In the genomic region with DNA sequence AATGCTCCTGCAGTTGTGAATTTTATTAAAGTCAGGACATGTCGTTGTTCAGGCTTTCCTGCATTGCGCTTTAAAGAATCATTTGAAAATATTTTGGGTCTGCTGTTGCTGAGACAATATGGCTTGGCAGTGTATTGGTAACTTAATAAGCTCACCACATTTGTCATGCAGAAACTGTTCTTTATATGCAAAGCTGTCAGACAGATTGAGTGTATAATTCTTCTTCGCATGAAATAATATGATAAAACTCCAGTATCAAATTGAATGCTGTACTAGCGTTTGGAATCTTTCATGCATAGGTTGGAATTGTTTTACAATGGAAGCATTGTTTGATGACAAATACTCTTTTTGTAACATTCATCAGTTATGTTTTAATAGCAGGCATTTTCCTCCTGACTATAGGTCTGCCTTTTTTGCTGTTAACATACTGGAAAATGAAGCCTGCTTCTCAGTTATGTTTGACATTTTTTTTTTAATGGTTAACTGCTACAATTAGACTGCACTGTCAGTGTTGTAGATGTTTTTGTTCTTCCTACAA, we compare ENCODE assay signal across 9 cellular contexts. TPM values are rescaled to one million over a fixed set of nuclear protein-coding genes. Genes with fewer than 3 reads are reported as not detected.
DNase-seq lines count a peak whose midpoint lies in the region; ATAC-seq and TF ChIP-seq lines count a peak whose summit lies in the region.
"Had no signal": no experiment of that assay in that cellular context is flagged by ENCODE, and none has a peak within 500 bp of the region (broad histone marks: within the 10 kb centered on the region; RNA-seq: fewer than 3 reads in every experiment).

No MANE protein-coding gene starts in this region.

- H3K4me1 ChIP-seq in RWPE2 (ENCODE audit: insufficient read depth, poor library complexity, severe bottlenecking) (peaks cover 54% of the 10 kb centered on the region), esophagus squamous epithelium (peaks cover 0 to 73% (median 9%) of the 10 kb centered on the region in 3 donors)

- no peaks in the 10 kb centered on the region for H3K9me3 ChIP-seq in RWPE2 (ENCODE audit: severe bottlenecking)
- no peaks in the 10 kb centered on the region for H3K9me3 ChIP-seq in esophagus squamous epithelium
- H3K9me3 ChIP-seq: pancreas had no signal

- TF ChIP-seq CTCF in BJ (IDR thresholded peaks at IDR 0.05; ENCODE audit: insufficient read depth, low read depth, low read length) (no peak), RWPE2 (IDR thresholded peaks at IDR 0.05; ENCODE audit: poor library complexity, severe bottlenecking) (no peak), esophagus squamous epithelium (IDR thresholded peaks at IDR 0.05) (no peak), retinal pigment epithelial cell (conservative IDR thresholded peaks at IDR 0.05; ENCODE audit: low read depth, low read length) (no peak)

- H3K36me3 ChIP-seq in BJ (ENCODE audit: control insufficient read depth, insufficient read depth, low read length) (no peaks in the 10 kb centered on the region), RWPE2 (ENCODE audit: low read depth) (no peaks in the 10 kb centered on the region), esophagus squamous epithelium (no peaks in the 10 kb centered on the region)
- H3K36me3 ChIP-seq: pancreas had no signal

- WGBS in esophagus squamous epithelium, 2 donors = 47 to 62% methylated on average over 4 of the region's 4 CpGs

- H3K36me3 Mint-ChIP-seq in activated CD4-positive, alpha-beta memory T cell treated with anti-CD3 and anti-CD28 coated beads for 36 hours = no peaks in the 10 kb centered on the region

- no peaks in the 10 kb centered on the region for H3K27me3 ChIP-seq in BJ (ENCODE audit: control insufficient read depth, insufficient read depth, low read length)
- no peaks in the 10 kb centered on the region for H3K27me3 ChIP-seq in RWPE2 (ENCODE audit: insufficient read depth, poor library complexity, severe bottlenecking)
- no peaks in the 10 kb centered on the region for H3K27me3 ChIP-seq in esophagus squamous epithelium
- H3K27me3 ChIP-seq: pancreas had no signal

- POLR2A ChIA-PET in BJ (lab: Charles Lee) = no interaction called here
- POLR2A ChIA-PET in activated CD4-positive, alpha-beta memory T cell treated with anti-CD3 and anti-CD28 coated beads for 36 hours (lab: Charles Lee) = no interaction called here

- no peak overlapping the region for H3K4me3 Mint-ChIP-seq in activated CD4-positive, alpha-beta memory T cell treated with anti-CD3 and anti-CD28 coated beads for 36 hours

- H3K27me3 Mint-ChIP-seq in activated CD4-positive, alpha-beta memory T cell treated with anti-CD3 and anti-CD28 coated beads for 36 hours = no peaks in the 10 kb centered on the region

- no peaks in the 10 kb centered on the region for H3K9me3 Mint-ChIP-seq in activated CD4-positive, alpha-beta memory T cell treated with anti-CD3 and anti-CD28 coated beads for 36 hours

- CTCF ChIA-PET in BJ (lab: Yijun Ruan, JAX) = interaction anchor here (1.0 kb wide), 1 partner anchor 11 kb away, joined by 5 read pairs; no protein-coding TSS in a partner anchor
- CTCF ChIA-PET in activated CD4-positive, alpha-beta memory T cell treated with anti-CD3 and anti-CD28 coated beads for 36 hours (lab: Charles Lee) = no interaction called here

- intact Hi-C loops in esophagus squamous epithelium (cut with DNase I) = no loop called here
- intact Hi-C loops in activated CD4-positive, alpha-beta memory T cell treated with anti-CD3 and anti-CD28 coated beads for 36 hours (cut with micrococcal nuclease) = no loop called here

- H3K27ac ChIP-seq in RWPE2 (ENCODE audit: poor library complexity, severe bottlenecking) = peak overlapping the region; percentile 89
- H3K27ac ChIP-seq in esophagus squamous epithelium = peak overlapping the region; percentile 39 to 81 (median 70)

- ATAC-seq in RWPE2 (ENCODE audit: low read depth) (no peak), GM18511 (IDR thresholded peaks at IDR 0.05; ENCODE audit: unreplicated experiment) (no peak), left lobe of liver (no peak), HG02610 (IDR thresholded peaks at IDR 0.05; ENCODE audit: unreplicated experiment) (no peak)

- H3K27ac Mint-ChIP-seq in activated CD4-positive, alpha-beta memory T cell treated with anti-CD3 and anti-CD28 coated beads for 36 hours = no peak overlapping the region

- DNase-seq in BJ (ENCODE audit: low read depth) = no peak
- DNase-seq in RWPE2 (ENCODE audit: low spot score) = no peak
- DNase-seq in esophagus squamous epithelium (lab: John Stamatoyannopoulos, UW) = no peak
- DNase-seq in retinal pigment epithelial cell (ENCODE audit: low read depth) = no peak
- DNase-seq in activated CD4-positive, alpha-beta memory T cell treated with anti-CD3 and anti-CD28 coated beads for 36 hours = no peak
- no peak for DNase-seq in left lobe of liver (ENCODE audit: low spot score)

- H3K4me3 ChIP-seq in BJ (ENCODE audit: low read depth, low read length) = peak overlapping the region; percentile 31
- no peak overlapping the region for H3K4me3 ChIP-seq in RWPE2 (ENCODE audit: severe bottlenecking)
- peak overlapping the region in 1 of 4 donors; percentile 52 for H3K4me3 ChIP-seq in esophagus squamous epithelium
- peak overlapping the region; percentile 25 for H3K4me3 ChIP-seq in retinal pigment epithelial cell (ENCODE audit: low read length)

- H3K4me1 Mint-ChIP-seq in activated CD4-positive, alpha-beta memory T cell treated with anti-CD3 and anti-CD28 coated beads for 36 hours (ENCODE audit: low read depth) = no peaks in the 10 kb centered on the region

- TF ChIP-seq POLR2A in esophagus squamous epithelium (IDR thresholded peaks at IDR 0.05) = no peak

RNA-seq across cellular contexts. Expression of gene RBMS3, which starts 53.9 kb away (rescaled TPM):
- 13.9 and 14.5 TPM in 2 replicates for polyA plus RNA-seq in BJ (2011; rRNA removed)
- polyA minus RNA-seq in BJ (2011; rRNA and poly(A)+ RNA removed) = 77.8 and 128 TPM in 2 replicates
- total RNA-seq in esophagus squamous epithelium (10 to 100 TPM in 1 of 4 donors, 1 to 10 TPM in 2, under 1 TPM in 1; 0.57 to 35.7 (median 6.1) TPM), left lobe of liver (9.6 TPM)
- 1 to 10 TPM; 1.6 TPM for total RNA-seq in activated CD4-positive, alpha-beta memory T cell treated with anti-CD3 and anti-CD28 coated beads for 36 hours
